Comparison of ENCODE assay signal across 1 cellular context in genomic region chr5:16350816-16351215, GRCh38.
TF ChIP-seq lines count a peak whose summit lies in the region.

No MANE protein-coding gene starts in this region.

TF ChIP-seq in HCT116, 20 proteins besides CTCF, POLR2A, EP300 and RAD21:
- TF ChIP-seq TCF7L2 (IDR thresholded peaks at IDR 0.05; ENCODE audit: borderline replicate concordance, extremely low read depth, insufficient read depth, insufficient read length) (peak; percentile 69), MAX (IDR thresholded peaks at IDR 0.05) (no peak)
TF ChIP-seq in HCT116: peak in this region for 1.
